ENCODE assay signal across 28 cellular contexts in genomic region chr5:143964919-143965318, GRCh38.
DNase-seq lines count a peak whose midpoint lies in the region; FAIRE-seq and TF ChIP-seq lines count a peak whose summit lies in the region.
"Had no signal": no experiment of that assay in that cellular context is flagged by ENCODE, and none has a peak within 500 bp of the region (broad histone marks: within the 10 kb centered on the region; RNA-seq: fewer than 3 reads in every experiment).

No MANE protein-coding gene starts in this region.

- no peak for TF ChIP-seq CTCF in PC-9 (conservative IDR thresholded peaks at IDR 0.05)

- TF ChIP-seq POLR2A in H54 (IDR thresholded peaks at IDR 0.05; ENCODE audit: low read depth, low read length), result no peak

- H3F3A ChIP-seq in PC-9 (ENCODE audit: insufficient read depth, low read depth), result peaks cover 29% of the 10 kb centered on the region

- DNase-seq in EH (ENCODE audit: low read depth), result peak; percentile 30
- no peak for DNase-seq in H54 (ENCODE audit: insufficient read length, low spot score)
- peak in 1 of 2 experiments; percentile 40 for DNase-seq in PC-9
- DNase-seq in fibroblast of gingiva (ENCODE audit: low read depth), result peak; percentile 17
- no peak for DNase-seq in Karpas-422
- no peak for DNase-seq in posterior vena cava (ENCODE audit: low spot score)
- no peak for DNase-seq in SJCRH30
- DNase-seq in NCI-H526 (lab: John Stamatoyannopoulos, UW), result no peak
- DNase-seq: activated CD4-positive, CD25-positive, alpha-beta regulatory T cell; activated CD8-positive, alpha-beta memory T cell treated with anti-CD3 and anti-CD28 coated beads, Interleukin-2, amount 10 ng/mL, durations not matched to agents 7 days and 5 days; activated naive CD4-positive, alpha-beta T cell; activated T-cell treated with anti-CD3 and anti-CD28 coated beads, Interleukin-2, amount 50 U/mL, for 48 hours; adrenal gland; C1 segment of cervical spinal cord; COR-L47; DMS79; esophagus squamous epithelium; GOT3; midbrain; naive thymus-derived CD4-positive, alpha-beta T cell; NCI-H1436 treated with DMSO at 0.1 percent for 48 hours; NCI-H510A treated with DMSO at 0.1 percent for 48 hours; stimulated activated naive CD8-positive, alpha-beta T cell treated with anti-CD3 and anti-CD28 coated beads, Interleukin-15, Interleukin-2, amounts not matched to agents 100 U/mL and 50 U/mL, for 24 hours; T-helper 1 cell had no signal

- CTCF ChIA-PET in PC-9 (lab: Charles Lee), result interaction anchor here (0.5 kb wide), 1 partner anchor 273 kb away, joined by 4 read pairs; no protein-coding TSS in a partner anchor

- H3K4me2 ChIP-seq in PC-9, result peak overlapping the region; percentile 34
- H3K4me2 ChIP-seq in Karpas-422 (ENCODE audit: low read depth, low read length, poor library complexity, severe bottlenecking), result no peak overlapping the region

- no peaks in the 10 kb centered on the region for H3K9me2 ChIP-seq in PC-9 (ENCODE audit: insufficient read depth)
- H3K9me2 ChIP-seq in Karpas-422 (replicated peaks; ENCODE audit: insufficient read depth, low read length), result no peaks in the 10 kb centered on the region

- H3K36me3 ChIP-seq in PC-9 (ENCODE audit: low read depth), result no peaks in the 10 kb centered on the region
- no peaks in the 10 kb centered on the region for H3K36me3 ChIP-seq in Karpas-422 (ENCODE audit: insufficient read depth, low read length)
- no peaks in the 10 kb centered on the region for H3K36me3 ChIP-seq in SJCRH30
- H3K36me3 ChIP-seq: adrenal gland, esophagus squamous epithelium, thoracic aorta had no signal

- BruUV-seq in PC-9 (replicated peaks; lab: Mats Ljungman, UMichigan), result no TSS peak

- peak; percentile 30 for FAIRE-seq in H54 (lab: Jason Lieb, UNC)
- FAIRE-seq: GM12891, keratinocyte, urothelium cell line had no signal

- peaks cover 46% of the 10 kb centered on the region for H3K4me1 ChIP-seq in PC-9 (replicated peaks; ENCODE audit: insufficient read depth)
- no peaks in the 10 kb centered on the region for H3K4me1 ChIP-seq in Karpas-422 (ENCODE audit: low read length)
- H3K4me1 ChIP-seq in SJCRH30, result no peaks in the 10 kb centered on the region
- H3K4me1 ChIP-seq: adrenal gland, esophagus squamous epithelium had no signal

- H3K9me3 ChIP-seq in PC-9 (ENCODE audit: insufficient read depth, low read depth), result no peaks in the 10 kb centered on the region
- no peaks in the 10 kb centered on the region for H3K9me3 ChIP-seq in Karpas-422 (ENCODE audit: low read length)
- no peaks in the 10 kb centered on the region for H3K9me3 ChIP-seq in SJCRH30 (replicated peaks)
- H3K9me3 ChIP-seq: adrenal gland, esophagus squamous epithelium, thoracic aorta had no signal

- intact Hi-C loops in PC-9 (cut with micrococcal nuclease; ENCODE audit: unreplicated experiment) (loop anchor here (5.0 kb wide), 4 partner anchors 43 to 1043 kb away; partner anchors contain the start of gene NR3C1), posterior vena cava (cut with DNase I) (no loop called here)

- POLR2A ChIA-PET in PC-9 (lab: Charles Lee; ENCODE audit: unreplicated experiment), result no interaction called here

- H3K4me3 ChIP-seq in PC-9 (no peak overlapping the region), Karpas-422 (ENCODE audit: low read length) (no peak overlapping the region), SJCRH30 (no peak overlapping the region)
- H3K4me3 ChIP-seq: adrenal gland, esophagus squamous epithelium, thoracic aorta had no signal

- H3K79me2 ChIP-seq in PC-9 (ENCODE audit: low read depth) (no peaks in the 10 kb centered on the region), Karpas-422 (ENCODE audit: low read length) (no peaks in the 10 kb centered on the region)

- no peak overlapping the region for H3K27ac ChIP-seq in PC-9
- no peak overlapping the region for H3K27ac ChIP-seq in Karpas-422 (ENCODE audit: low read length)
- H3K27ac ChIP-seq in SJCRH30, result no peak overlapping the region
- H3K27ac ChIP-seq: adrenal gland, esophagus squamous epithelium, thoracic aorta had no signal

- H3K9ac ChIP-seq in Karpas-422 (ENCODE audit: low read length), result no peak overlapping the region

- H4K20me1 ChIP-seq in PC-9 (ENCODE audit: insufficient read depth) (no peaks in the 10 kb centered on the region), Karpas-422 (ENCODE audit: insufficient read depth, low read depth, low read length) (no peaks in the 10 kb centered on the region)

- no peak overlapping the region for H2AFZ ChIP-seq in PC-9
- H2AFZ ChIP-seq in Karpas-422 (ENCODE audit: low read length), result no peak overlapping the region

- H3K27me3 ChIP-seq in PC-9 (ENCODE audit: insufficient read depth, low read depth) (no peaks in the 10 kb centered on the region), Karpas-422 (ENCODE audit: low read length) (no peaks in the 10 kb centered on the region), SJCRH30 (no peaks in the 10 kb centered on the region)
- H3K27me3 ChIP-seq: adrenal gland, esophagus squamous epithelium had no signal

Comparison
In these comparisons a context has a peak if more than half of its experiments do, and no peak if none do; other contexts are left out.
1. DNase-seq: peak in EH (single experiment) and fibroblast of gingiva (single experiment); none in H54 (single experiment), Karpas-422 (single experiment), posterior vena cava (single experiment), SJCRH30 (0 of 2) and NCI-H526 (0 of 2).